ENCODE assay signal across 15 cellular contexts in the genomic region with DNA sequence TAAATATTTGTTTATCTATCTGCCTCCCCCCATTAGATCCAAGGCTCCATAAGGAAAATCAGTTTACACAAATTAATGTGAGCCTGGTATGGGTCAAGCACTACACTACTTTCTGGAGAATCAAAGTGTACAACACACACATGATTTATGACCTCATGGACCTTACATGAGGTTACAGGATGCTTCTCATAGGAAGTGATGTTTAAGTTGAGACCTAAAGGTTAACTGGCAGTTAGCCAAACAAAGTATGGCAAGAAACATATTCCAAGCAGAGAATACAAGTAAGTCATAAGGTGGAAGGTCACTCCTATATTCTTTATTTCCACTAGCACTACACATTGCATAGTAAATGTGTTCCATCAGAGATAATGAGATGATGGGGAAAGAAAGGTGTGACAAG. TPM values are rescaled to one million over a fixed set of nuclear protein-coding genes. Genes with fewer than 3 reads are reported as not detected.
DNase-seq lines count a peak whose midpoint lies in the region; ATAC-seq, FAIRE-seq and TF ChIP-seq lines count a peak whose summit lies in the region.
"Had no signal": no experiment of that assay in that cellular context is flagged by ENCODE, and none has a peak within 500 bp of the region (broad histone marks: within the 10 kb centered on the region; RNA-seq: fewer than 3 reads in every experiment).

No MANE protein-coding gene starts in this region.

- H2AFZ ChIP-seq in K562 (ENCODE audit: low read depth, low read length) = no peak overlapping the region
- H2AFZ ChIP-seq: PC-9 had no signal

- no peak for TF ChIP-seq EP300 in K562 (IDR thresholded peaks at IDR 0.05; ENCODE audit: low read length)

- H3K27me3 Mint-ChIP-seq in CD4-positive, CD25-positive, alpha-beta regulatory T cell = no peaks in the 10 kb centered on the region

- POLR2A ChIA-PET in K562 (lab: Yijun Ruan, JAX) = no interaction called here

- no peak for TF ChIP-seq RAD21 in K562 (CRISPR knock-in tag; conservative IDR thresholded peaks at IDR 0.05 in 1 of 2, IDR thresholded peaks at IDR 0.05 in 1 of 2)

- no peaks in the 10 kb centered on the region for H3K4me1 ChIP-seq in CD4-positive, CD25-positive, alpha-beta regulatory T cell (ENCODE audit: control insufficient read depth, insufficient read depth, low read length, poor library complexity, severe bottlenecking)
- no peaks in the 10 kb centered on the region; a peak in 1 of 5 replicates for H3K4me1 ChIP-seq in K562 (replicated peaks in 1 of 2; ENCODE audit: control insufficient read depth in 2 of 2, insufficient read depth in 2 of 2, low read length in 2 of 2)
- H3K4me1 ChIP-seq: SJCRH30 had no signal

- H3K4me3 Mint-ChIP-seq in CD4-positive, CD25-positive, alpha-beta regulatory T cell = peak overlapping the region in 1 of 4 donors; percentile 8

- ATAC-seq in CD4-positive, CD25-positive, alpha-beta regulatory T cell (ENCODE audit: low read depth in 2 of 2) = no peak
- no peak for ATAC-seq in K562

- FAIRE-seq in K562 (lab: Jason Lieb, UNC) = peak; percentile 32
- FAIRE-seq in H54 (lab: Jason Lieb, UNC) = no peak

- peaks cover 44 to 67% (median 58%) of the 10 kb centered on the region in 4 donors for H3K4me1 Mint-ChIP-seq in CD4-positive, CD25-positive, alpha-beta regulatory T cell

- H3K27ac Mint-ChIP-seq in CD4-positive, CD25-positive, alpha-beta regulatory T cell = no peak overlapping the region

- H3K79me2 ChIP-seq in K562 (ENCODE audit: control insufficient read depth, insufficient read depth, low read length) = peaks cover 43% of the 10 kb centered on the region; the same call in 2 of the 3 replicates

- intact Hi-C loops in K562 (cut with micrococcal nuclease) = no loop called here

- no peak for TF ChIP-seq POLR2A in K562 (conservative IDR thresholded peaks at IDR 0.05)
- TF ChIP-seq POLR2A in H54 (IDR thresholded peaks at IDR 0.05; ENCODE audit: low read depth, low read length) = no peak

- peaks cover 17% of the 10 kb centered on the region for H3K36me3 ChIP-seq in CD4-positive, CD25-positive, alpha-beta regulatory T cell (ENCODE audit: control insufficient read depth, insufficient read depth, low read length)
- peaks cover 5% of the 10 kb centered on the region; the same call in 1 of the 3 replicates for H3K36me3 ChIP-seq in K562 (ENCODE audit: control insufficient read depth, insufficient read depth, low read length)

- H3K27ac ChIP-seq in CD4-positive, CD25-positive, alpha-beta regulatory T cell (ENCODE audit: insufficient read depth, low read length, poor library complexity, severe bottlenecking) = no peak overlapping the region
- no peak overlapping the region for H3K27ac ChIP-seq in K562 (ENCODE audit: extremely low read depth, low read depth, low read length)
- H3K27ac ChIP-seq: PC-9, SJCRH30 had no signal

- peaks cover 45% of the 10 kb centered on the region for H3K36me3 Mint-ChIP-seq in CD4-positive, CD25-positive, alpha-beta regulatory T cell

- H3K9me3 Mint-ChIP-seq in CD4-positive, CD25-positive, alpha-beta regulatory T cell = peaks cover 0 to 6% (median 4%) of the 10 kb centered on the region in 7 donors

- H3K4me3 ChIP-seq in CD4-positive, CD25-positive, alpha-beta regulatory T cell (ENCODE audit: low read depth, low read length) = peak overlapping the region; percentile 13
- H3K4me3 ChIP-seq in K562 = no peak overlapping the region
- H3K4me3 ChIP-seq: HAP-1, PC-9, SJCRH30 had no signal

- no peaks in the 10 kb centered on the region for H3K27me3 ChIP-seq in CD4-positive, CD25-positive, alpha-beta regulatory T cell (ENCODE audit: control insufficient read depth, insufficient read depth, low read length)
- no peaks in the 10 kb centered on the region for H3K27me3 ChIP-seq in K562 (ENCODE audit: control insufficient read depth in 2 of 2, insufficient read depth in 2 of 2, low read length in 2 of 2)
- H3K27me3 ChIP-seq: SJCRH30 had no signal

- BruUV-seq in K562 (replicated peaks; lab: Mats Ljungman, UMichigan) = no TSS peak

- no peaks in the 10 kb centered on the region; the same call in 1 of the 2 replicates for H4K20me1 ChIP-seq in K562 (replicated peaks; ENCODE audit: control insufficient read depth, insufficient read depth, low read length)

- no peak overlapping the region for H3K4me2 ChIP-seq in K562 (ENCODE audit: insufficient read depth, low read length)
- H3K4me2 ChIP-seq: PC-9 had no signal

- no peaks in the 10 kb centered on the region for H3K9me3 ChIP-seq in CD4-positive, CD25-positive, alpha-beta regulatory T cell (ENCODE audit: control insufficient read depth in 2 of 2, low read length in 2 of 2)
- H3K9me3 ChIP-seq in K562 (replicated peaks; ENCODE audit: control insufficient read depth, insufficient read depth, low read depth, low read length) = 0 out of 2 replicates have a peak, but pooled peaks cover 2% of the 10 kb centered on the region
- H3K9me3 ChIP-seq: SJCRH30 had no signal

- no peak for TF ChIP-seq CTCF in K562 (IDR thresholded peaks at IDR 0.05 in 2 of 3, conservative IDR thresholded peaks at IDR 0.05 in 1 of 3; ENCODE audit: insufficient read depth in 2 of 3, low read depth in 1 of 3, low read length in 3 of 3)

- DNase-seq in CD4-positive, CD25-positive, alpha-beta regulatory T cell = no peak
- peak; percentile 2 for DNase-seq in ELR (ENCODE audit: low read depth)
- DNase-seq in K562 (ENCODE audit: extremely low read depth in 1 of 4, low spot score in 3 of 4) = no peak
- peak; percentile 4 for DNase-seq in left kidney (ENCODE audit: low read depth, low spot score)
- DNase-seq in NCI-H748 treated with DMSO at 0.1 percent for 48 hours (lab: John Stamatoyannopoulos, UW) = no peak
- no peak for DNase-seq in H54 (ENCODE audit: insufficient read length, low spot score)
- DNase-seq in pons (ENCODE audit: low spot score) = no peak
- DNase-seq: ACHN, Calu3, NCI-H1436 treated with DMSO at 0.1 percent for 48 hours, NCI-H2081, NCI-H82, PC-9, SJCRH30 had no signal

- H3K9ac ChIP-seq in K562 (ENCODE audit: insufficient read depth in 1 of 2, low read depth in 2 of 2, low read length in 2 of 2) = no peak overlapping the region

- CTCF ChIA-PET in K562 (lab: Yijun Ruan, JAX; ENCODE audit: low intra/inter-chr PET ratio) = no interaction called here

- in situ Hi-C loops in K562 (cut with MboI) = no loop called here

- no peaks in the 10 kb centered on the region for H3K9me1 ChIP-seq in K562 (ENCODE audit: control insufficient read depth, insufficient read depth, low read length)

TF ChIP-seq in K562, 482 proteins besides CTCF, POLR2A, EP300 and RAD21 (continues in another document):
- TF ChIP-seq, protein P1, sequence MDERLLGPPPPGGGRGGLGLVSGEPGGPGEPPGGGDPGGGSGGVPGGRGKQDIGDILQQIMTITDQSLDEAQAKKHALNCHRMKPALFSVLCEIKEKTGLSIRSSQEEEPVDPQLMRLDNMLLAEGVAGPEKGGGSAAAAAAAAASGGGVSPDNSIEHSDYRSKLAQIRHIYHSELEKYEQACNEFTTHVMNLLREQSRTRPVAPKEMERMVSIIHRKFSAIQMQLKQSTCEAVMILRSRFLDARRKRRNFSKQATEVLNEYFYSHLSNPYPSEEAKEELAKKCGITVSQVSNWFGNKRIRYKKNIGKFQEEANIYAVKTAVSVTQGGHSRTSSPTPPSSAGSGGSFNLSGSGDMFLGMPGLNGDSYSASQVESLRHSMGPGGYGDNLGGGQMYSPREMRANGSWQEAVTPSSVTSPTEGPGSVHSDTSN (CRISPR knock-in tag; IDR thresholded peaks at IDR 0.05; ENCODE audit: low read depth) = no peak
- TF ChIP-seq, protein P1 (tag; conservative IDR thresholded peaks at IDR 0.05; ENCODE audit: low read depth) = 0 out of 2 replicates have a peak, but pooled peaks have one; percentile 32
- TF ChIP-seq ARHGAP35 (IDR thresholded peaks at IDR 0.05; ENCODE audit: partially characterized antibody) = no peak
- peak; percentile 52 for TF ChIP-seq MEIS2 (IDR thresholded peaks at IDR 0.05; ENCODE audit: partially characterized antibody)
- TF ChIP-seq PKNOX1 (IDR thresholded peaks at IDR 0.05) = peak; percentile 35; the same call in 1 of the 2 replicates

RNA-seq across cellular contexts. Expression of gene OSBPL8, which starts 39.2 kb away (rescaled TPM):
- total RNA-seq in CD4-positive, CD25-positive, alpha-beta regulatory T cell = 195 TPM
- polyA plus RNA-seq in CD4-positive, CD25-positive, alpha-beta regulatory T cell = 100 to 1,000 TPM; 129 to 187 (median 153) TPM
- 52.8 and 159 TPM in 2 replicates for total RNA-seq in K562 (2011; cell fraction: chromatin; rRNA removed; ENCODE audit: low replicate concordance)
- total RNA-seq in K562 (2011; cell fraction: nucleolus; rRNA removed) = 43.4 and 53.4 TPM in 2 replicates
- 46.3 and 48.5 TPM in 2 replicates for total RNA-seq in K562 (2011; cell fraction: nucleoplasm; rRNA removed)
- total RNA-seq in K562 (2014; rRNA removed) = 28.3 and 32.1 TPM in 2 replicates
- 81.0 and 94.9 TPM in 2 replicates for total RNA-seq in K562 (2014; rRNA removed; fragmentation: Illumina TruSeq; extraction: Trizol)
- total RNA-seq in K562 (2015; rRNA removed; fragmentation: Illumina TruSeq; extraction: Trizol) = 70.2 and 78.3 TPM in 2 replicates
- 82.7 and 88.6 TPM in 2 replicates for total RNA-seq in K562 (2021)
- polyA plus RNA-seq in K562 (2011; rRNA removed) = 34.2 and 52.7 TPM in 2 replicates
- polyA plus RNA-seq in K562 (2011; cell fraction: cytosol; rRNA removed) = 15.3 and 41.1 TPM in 2 replicates
- 19.3 and 21.6 TPM in 2 replicates for polyA plus RNA-seq in K562 (2011; cell fraction: nucleus; rRNA removed)
- polyA plus RNA-seq in K562 (2012) = 28.9 and 29.0 TPM in 2 replicates
- 36.2 and 42.8 TPM in 2 replicates for polyA plus RNA-seq in K562 (2014; fragmentation: Illumina TruSeq; extraction: Trizol)
- 10 to 100 TPM; 17.4 to 19.9 TPM for polyA plus RNA-seq in K562 (2014; fragmentation: Nextera tagmentation; extraction: Ambion mirVana)
- 25.6 and 31.4 TPM in 2 replicates for polyA plus RNA-seq in K562 (2014; rRNA removed)
- polyA minus RNA-seq in K562 (2011; rRNA and poly(A)+ RNA removed) = 334 and 360 TPM in 2 replicates
- polyA minus RNA-seq in K562 (2011; cell fraction: cytosol; rRNA and poly(A)+ RNA removed) = 66.7 and 80.0 TPM in 2 replicates
- polyA minus RNA-seq in K562 (2011; cell fraction: nucleus; rRNA and poly(A)+ RNA removed) = 73.6 and 124 TPM in 2 replicates

Comparison
In these comparisons a context has a peak if more than half of its experiments do, and no peak if none do; other contexts are left out.
1. DNase-seq: peak in ELR (single experiment) and left kidney (single experiment); none in CD4-positive, CD25-positive, alpha-beta regulatory T cell (0 of 3), K562 (0 of 4), NCI-H748 treated with DMSO at 0.1 percent for 48 hours (single experiment), H54 (single experiment) and pons (single experiment).